ENCODE assay signal across 1 cellular context in the genomic region with DNA sequence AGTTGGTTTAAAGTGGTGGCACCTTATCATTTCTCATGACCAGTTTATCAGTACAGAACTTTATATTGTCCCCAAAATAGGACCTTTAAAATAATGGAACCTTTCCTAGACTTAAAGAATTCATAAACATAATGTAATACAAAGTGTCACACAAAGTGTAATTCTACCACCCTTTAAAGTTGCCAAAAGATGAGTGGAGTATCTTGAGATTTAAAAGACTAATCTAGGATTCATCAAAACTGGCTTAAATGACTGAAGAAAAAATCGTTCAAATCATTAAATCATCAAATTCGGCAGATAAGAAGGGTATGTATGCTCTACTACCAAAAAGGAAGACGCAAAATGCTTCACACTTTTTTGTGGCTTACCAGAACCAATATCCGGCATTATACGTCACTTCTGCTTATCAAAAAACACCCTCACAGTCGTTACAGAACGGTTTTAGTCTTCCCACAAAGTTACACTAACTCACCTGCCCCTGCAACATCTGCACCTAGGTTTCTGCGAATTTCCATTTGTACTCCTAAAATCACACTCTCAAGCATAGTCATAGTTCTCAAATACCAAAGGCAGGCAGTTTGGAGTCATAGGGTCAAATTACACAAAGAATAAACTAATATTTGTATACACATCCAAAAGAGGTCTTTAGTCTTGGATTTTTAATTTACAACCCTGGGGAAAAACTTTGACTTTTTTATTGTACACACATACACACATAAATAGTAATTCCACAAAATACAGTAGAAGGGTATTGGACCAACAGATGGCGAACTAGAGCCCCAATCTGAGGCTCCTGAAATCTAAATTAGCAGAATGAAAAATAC.
TF ChIP-seq lines count a peak whose summit lies in the region.

No MANE protein-coding gene starts in this region.

TF ChIP-seq in HepG2, 621 proteins besides CTCF, POLR2A, EP300 and RAD21 (continued from another document):
- TF ChIP-seq ZNF407 (CRISPR knock-in tag; IDR thresholded peaks at IDR 0.05; ENCODE audit: not compliant biosample characterization): no peak
- no peak for TF ChIP-seq ZNF446 (CRISPR knock-in tag; IDR thresholded peaks at IDR 0.05)
- peak; percentile 13; the same call in 1 of the 2 replicates for TF ChIP-seq XBP1 (CRISPR knock-in tag; IDR thresholded peaks at IDR 0.05)
